1 cellular context compared by ENCODE assay signal in genomic region chr22:39429916-39430575, GRCh38.
TF ChIP-seq lines count a peak whose summit lies in the region.

No MANE protein-coding gene starts in this region.

TF ChIP-seq in HepG2, 621 proteins besides CTCF, POLR2A, EP300 and RAD21:
- TF ChIP-seq PHF8 (CRISPR knock-in tag; IDR thresholded peaks at IDR 0.05): no peak
- no peak for TF ChIP-seq AGO1 (IDR thresholded peaks at IDR 0.05; ENCODE audit: low read depth, low read length, poor library complexity, severe bottlenecking)
- no peak for TF ChIP-seq THAP7 (CRISPR knock-in tag; IDR thresholded peaks at IDR 0.05)
TF ChIP-seq in HepG2: peak in this region for 0.
